Comparison of ENCODE assay signal across 23 cellular contexts in genomic region chr2:152372438-152372984, GRCh38. TPM values are rescaled to one million over a fixed set of nuclear protein-coding genes. Genes with fewer than 3 reads are reported as not detected.
DNase-seq lines count a peak whose midpoint lies in the region; ATAC-seq, FAIRE-seq and TF ChIP-seq lines count a peak whose summit lies in the region.
"Had no signal": no experiment of that assay in that cellular context is flagged by ENCODE, and none has a peak within 500 bp of the region (broad histone marks: within the 10 kb centered on the region; RNA-seq: fewer than 3 reads in every experiment).

No MANE protein-coding gene starts in this region.

- no peaks in the 10 kb centered on the region for H3K36me3 Mint-ChIP-seq in effector memory CD8-positive, alpha-beta T cell (ENCODE audit: insufficient read depth)

- H3K9me3 Mint-ChIP-seq in effector memory CD8-positive, alpha-beta T cell = no peaks in the 10 kb centered on the region

- H3K4me1 Mint-ChIP-seq in effector memory CD8-positive, alpha-beta T cell (ENCODE audit: low read depth in 2 of 2) = no peaks in the 10 kb centered on the region
- H3K4me1 Mint-ChIP-seq: T-helper 17 cell had no signal

- TF ChIP-seq RAD21 in A549 (conservative IDR thresholded peaks at IDR 0.05 in 1 of 2, IDR thresholded peaks at IDR 0.05 in 1 of 2) = no peak

- H3K4me2 ChIP-seq in A549 = no peak overlapping the region

- POLR2A ChIA-PET in A549 (lab: Yijun Ruan, JAX) = no interaction called here

- peaks cover 16 to 19% of the 10 kb centered on the region in 2 donors for H3K27me3 Mint-ChIP-seq in effector memory CD8-positive, alpha-beta T cell

- no peak for TF ChIP-seq EP300 in A549 (IDR thresholded peaks at IDR 0.05)

- H3K4me1 ChIP-seq in A549 (peaks cover 26% of the 10 kb centered on the region; the same call in 2 of the 3 replicates), BE2C (no peaks in the 10 kb centered on the region)

- DNase-seq in A549 (ENCODE audit: low read depth in 1 of 2, low spot score in 1 of 2) = no peak
- DNase-seq in BE2C = peak; percentile 8
- peak; percentile 62 for DNase-seq in left kidney (ENCODE audit: low read depth, low spot score)
- no peak for DNase-seq in NCI-H2196 (lab: John Stamatoyannopoulos, UW; ENCODE audit: unreplicated experiment)
- DNase-seq in germinal center (ENCODE audit: low spot score) = no peak
- DNase-seq in effector memory CD8-positive, alpha-beta T cell = no peak
- DNase-seq: AML-193, EL, GF-D8, MG63, NCI-H1048, NCI-H1417 treated with DMSO at 0.1 percent for 48 hours, NCI-H187 treated with DMSO at 0.1 percent for 48 hours, NCI-H510A, NCI-H748 treated with DMSO at 0.1 percent for 48 hours, SW 1271, T-helper 17 cell had no signal

- no peak overlapping the region for H3K27ac Mint-ChIP-seq in effector memory CD8-positive, alpha-beta T cell
- H3K27ac Mint-ChIP-seq: T-helper 17 cell had no signal

- H3K4me3 Mint-ChIP-seq in effector memory CD8-positive, alpha-beta T cell = no peak overlapping the region
- H3K4me3 Mint-ChIP-seq: T-helper 17 cell had no signal

- CTCF ChIA-PET in A549 (lab: Yijun Ruan, JAX) = no interaction called here

- H3K27me3 ChIP-seq in BE2C = no peaks in the 10 kb centered on the region
- H3K27me3 ChIP-seq: MG63, SJSA1 had no signal

- TF ChIP-seq CTCF in A549 (IDR thresholded peaks at IDR 0.05) (no peak), BE2C (IDR thresholded peaks at IDR 0.05; ENCODE audit: low read depth, low read length) (no peak)

- ATAC-seq in A549 (no peak), GM18867 (IDR thresholded peaks at IDR 0.05; ENCODE audit: unreplicated experiment) (no peak)
- no peak for ATAC-seq in effector memory CD8-positive, alpha-beta T cell (replicated peaks)
- ATAC-seq: K562, Right ventricle myocardium inferior, T-helper 17 cell had no signal

- 88% methylated on average over 3 of the region's 3 CpGs for WGBS in A549 (ENCODE audit: missing lambda C conversion rate)

- no peaks in the 10 kb centered on the region for H3K36me3 ChIP-seq in BE2C
- H3K36me3 ChIP-seq: MG63, SJSA1 had no signal

- no peak for FAIRE-seq in A549 (lab: Jason Lieb, UNC)
- FAIRE-seq: K562 had no signal

- H3K4me3 ChIP-seq in A549 (no peak overlapping the region), BE2C (ENCODE audit: low read depth, low read length) (no peak overlapping the region)
- H3K4me3 ChIP-seq: K562, MG63, SJSA1 had no signal

- no peak overlapping the region for H3K27ac ChIP-seq in A549
- H3K27ac ChIP-seq: C4-2B, SJSA1 had no signal

- no peak for TF ChIP-seq POLR2A in A549 (IDR thresholded peaks at IDR 0.05; ENCODE audit: low read length)

- H3K9me3 ChIP-seq in A549 (no peaks in the 10 kb centered on the region), BE2C (no peaks in the 10 kb centered on the region)
- H3K9me3 ChIP-seq: MG63, SJSA1 had no signal

TF ChIP-seq in A549, 52 proteins besides CTCF, POLR2A, EP300 and RAD21:
- TF ChIP-seq BHLHE40 (IDR thresholded peaks at IDR 0.05; ENCODE audit: low read depth, low read length) (no peak), MAFK (IDR thresholded peaks at IDR 0.05; ENCODE audit: partially characterized antibody) (peak; percentile 24)

TF ChIP-seq in PFSK-1, 5 proteins besides CTCF, POLR2A, EP300 and RAD21:
- 0 out of 2 replicates have a peak, but pooled peaks have one; percentile 16 for TF ChIP-seq TAF1 (IDR thresholded peaks at IDR 0.05; ENCODE audit: borderline replicate concordance, insufficient read depth, low read length)
- TF ChIP-seq REST (IDR thresholded peaks at IDR 0.05; ENCODE audit: insufficient read depth in 1 of 2, low read depth in 2 of 2, low read length in 2 of 2) = no peak

RNA-seq across cellular contexts. Expression of gene FMNL2, which starts 37.5 kb away (rescaled TPM):
- polyA plus RNA-seq in A549 (2011; rRNA removed) (33.9 and 36.5 TPM in 2 replicates), A549 (2017; fragmentation: RNase III; extraction: RNeasy Plus Mini Kit Qiagen cat#74134 plus additional on column Dnase treatment) (23.0 to 27.9 TPM (median 24.6 TPM) in 3 replicates)
- 8.9 and 10.5 TPM in 2 replicates for polyA plus RNA-seq in A549 (2012; cell fraction: cytosol; rRNA removed)
- 7.2 and 11.8 TPM in 2 replicates for polyA plus RNA-seq in A549 (2012; cell fraction: nucleus; rRNA removed)
- 9.3 and 11.1 TPM in 2 replicates for polyA minus RNA-seq in A549 (2011; rRNA and poly(A)+ RNA removed)
- 2.9 TPM for polyA plus RNA-seq in BE2C (2012; ENCODE audit: insufficient read depth, insufficient read length, low read depth)
- polyA plus RNA-seq in PFSK-1 (2012; ENCODE audit: insufficient read length, low read depth) = 15.8 TPM

Comparison
In these comparisons a context has a peak if more than half of its experiments do, and no peak if none do; other contexts are left out.
1. DNase-seq: peak in BE2C (single experiment) and left kidney (single experiment); none in A549 (0 of 2), NCI-H2196 (single experiment), germinal center (single experiment) and effector memory CD8-positive, alpha-beta T cell (0 of 3).